ENCODE assay signal across 18 cellular contexts in genomic region chr18:25327631-25328030, GRCh38. TPM values are rescaled to one million over a fixed set of nuclear protein-coding genes. Genes with fewer than 3 reads are reported as not detected.
"Had no signal": no experiment of that assay in that cellular context is flagged by ENCODE, and none has a peak within 500 bp of the region (broad histone marks: within the 10 kb centered on the region; RNA-seq: fewer than 3 reads in every experiment).

No MANE protein-coding gene starts in this region.

- H3K27me3 ChIP-seq: esophagus squamous epithelium, pancreas had no signal

- H3K9me3 Mint-ChIP-seq: central memory CD8-positive, alpha-beta T cell had no signal

- H3K4me3 ChIP-seq: esophagus squamous epithelium, lung, pancreas, SK-N-MC had no signal

- DNase-seq: activated CD4-positive, alpha-beta T cell treated with anti-CD3 and anti-CD28 coated beads for 4 hours; activated CD8-positive, alpha-beta memory T cell treated with anti-CD3 and anti-CD28 coated beads, Interleukin-2, amount 50 U/mL, for 4 hours; activated CD8-positive, alpha-beta T cell treated with anti-CD3 and anti-CD28 coated beads, Interleukin-2, amount 10 ng/mL, durations not matched to agents 7 days and 5 days; activated effector memory CD4-positive, alpha-beta T cell treated with anti-CD3 and anti-CD28 coated beads, Interleukin-2, amount 50 U/mL, for 16 hours; activated T-cell treated with anti-CD3 and anti-CD28 coated beads, Interleukin-2, amount 50 U/mL, for 48 hours; effector CD8-positive, alpha-beta T cell; esophagus squamous epithelium; head of caudate nucleus; pancreas; stimulated activated CD4-positive, alpha-beta T cell treated with anti-CD3 and anti-CD28 coated beads, Interleukin-2, amount 100 ng/mL, for 48 hours; stimulated activated naive CD4-positive, alpha-beta T cell; T-cell; T-helper 9 cell; trophoblast cell had no signal

- H3K4me3 Mint-ChIP-seq: activated CD8-positive, alpha-beta T cell treated with anti-CD3 and anti-CD28 coated beads, Interleukin-2, amount 10 ng/mL, durations not matched to agents 7 days and 5 days; activated naive CD4-positive, alpha-beta T cell treated with anti-CD3 and anti-CD28 coated beads, Interleukin-2, amount 50 U/mL, for 24 hours; central memory CD8-positive, alpha-beta T cell; T-cell had no signal

- H3K27ac Mint-ChIP-seq: activated CD8-positive, alpha-beta T cell treated with anti-CD3 and anti-CD28 coated beads, Interleukin-2, amount 10 ng/mL, durations not matched to agents 7 days and 5 days; activated naive CD4-positive, alpha-beta T cell treated with anti-CD3 and anti-CD28 coated beads, Interleukin-2, amount 50 U/mL, for 24 hours; T-cell had no signal

- H3K36me3 Mint-ChIP-seq: activated naive CD4-positive, alpha-beta T cell treated with anti-CD3 and anti-CD28 coated beads, Interleukin-2, amount 50 U/mL, for 24 hours; T-cell had no signal

- H3K4me1 ChIP-seq: pancreas had no signal

- H3K27ac ChIP-seq: esophagus squamous epithelium, pancreas, SK-N-MC had no signal

- ATAC-seq: activated CD8-positive, alpha-beta T cell treated with anti-CD3 and anti-CD28 coated beads, Interleukin-2, amount 10 ng/mL, durations not matched to agents 7 days and 5 days; pancreas; T-cell had no signal

- H3K9me3 ChIP-seq: esophagus squamous epithelium, pancreas had no signal

- H3K36me3 ChIP-seq: esophagus squamous epithelium, pancreas had no signal

- H3K4me1 Mint-ChIP-seq: activated naive CD4-positive, alpha-beta T cell treated with anti-CD3 and anti-CD28 coated beads, Interleukin-2, amount 50 U/mL, for 24 hours; central memory CD8-positive, alpha-beta T cell; T-cell had no signal

RNA-seq across cellular contexts. Expression of gene ZNF521, which starts 24.3 kb away (rescaled TPM):
- total RNA-seq: activated CD8-positive, alpha-beta T cell treated with anti-CD3 and anti-CD28 coated beads, Interleukin-2, amount 10 ng/mL, durations not matched to agents 7 days and 5 days had no signal
